ENCODE assay signal across 19 cellular contexts in genomic region chr12:21559855-21560569, GRCh38. TPM values are rescaled to one million over a fixed set of nuclear protein-coding genes. Genes with fewer than 3 reads are reported as not detected.
DNase-seq lines count a peak whose midpoint lies in the region; ATAC-seq and TF ChIP-seq lines count a peak whose summit lies in the region.
"Had no signal": no experiment of that assay in that cellular context is flagged by ENCODE, and none has a peak within 500 bp of the region (broad histone marks: within the 10 kb centered on the region; RNA-seq: fewer than 3 reads in every experiment).

No MANE protein-coding gene starts in this region.

- no peaks in the 10 kb centered on the region for H3K36me3 ChIP-seq in adipocyte (ENCODE audit: control insufficient read depth, insufficient read depth, low read length, severe bottlenecking)
- H3K36me3 ChIP-seq: heart left ventricle, neural progenitor cell had no signal

- peaks cover 16% of the 10 kb centered on the region for H3K4me1 Mint-ChIP-seq in activated naive CD8-positive, alpha-beta T cell treated with anti-CD3 and anti-CD28 coated beads, Interleukin-2, amount 50 U/mL, for 24 hours
- H3K4me1 Mint-ChIP-seq in activated naive CD8-positive, alpha-beta T cell treated with anti-CD3 and anti-CD28 coated beads for 36 hours = peaks cover 3% of the 10 kb centered on the region
- no peaks in the 10 kb centered on the region for H3K4me1 Mint-ChIP-seq in stimulated activated effector memory CD8-positive, alpha-beta T cell treated with anti-CD3 and anti-CD28 coated beads, Interleukin-12 subunit alpha, Interleukin-12 subunit beta, amount 100 ng/mL, for 72 hours
- H3K4me1 Mint-ChIP-seq: GM23338 had no signal

- no peaks in the 10 kb centered on the region for H3K9me3 ChIP-seq in adipocyte (ENCODE audit: control insufficient read depth, low read length)
- H3K9me3 ChIP-seq: heart left ventricle had no signal

- no peak for ATAC-seq in activated naive CD8-positive, alpha-beta T cell treated with anti-CD3 and anti-CD28 coated beads, Interleukin-2, amount 50 U/mL, for 24 hours
- ATAC-seq in stimulated activated effector memory CD8-positive, alpha-beta T cell treated with anti-CD3 and anti-CD28 coated beads, Interleukin-12 subunit alpha, Interleukin-12 subunit beta, amount 100 ng/mL, for 72 hours = peak; percentile 79
- ATAC-seq: GM23338 had no signal

- H3K9me3 Mint-ChIP-seq in activated naive CD8-positive, alpha-beta T cell treated with anti-CD3 and anti-CD28 coated beads, Interleukin-2, amount 50 U/mL, for 24 hours = peaks cover 4% of the 10 kb centered on the region
- H3K9me3 Mint-ChIP-seq in activated naive CD8-positive, alpha-beta T cell treated with anti-CD3 and anti-CD28 coated beads for 36 hours = no peaks in the 10 kb centered on the region
- H3K9me3 Mint-ChIP-seq in stimulated activated effector memory CD8-positive, alpha-beta T cell treated with anti-CD3 and anti-CD28 coated beads, Interleukin-12 subunit alpha, Interleukin-12 subunit beta, amount 100 ng/mL, for 72 hours = no peaks in the 10 kb centered on the region
- H3K9me3 Mint-ChIP-seq: GM23338, neural progenitor cell had no signal

- no peak for DNase-seq in activated naive CD8-positive, alpha-beta T cell treated with anti-CD3 and anti-CD28 coated beads, Interleukin-2, amount 50 U/mL, for 24 hours
- no peak for DNase-seq in activated naive CD8-positive, alpha-beta T cell treated with anti-CD3 and anti-CD28 coated beads for 36 hours
- DNase-seq in adipocyte (ENCODE audit: low read depth) (peak; percentile 53), fibroblast of villous mesenchyme (ENCODE audit: low read depth) (peak; percentile 33), NCI-H82 treated with DMSO at 0.1 percent for 48 hours (lab: John Stamatoyannopoulos, UW; ENCODE audit: unreplicated experiment) (no peak), SK-N-DZ (ENCODE audit: low spot score) (no peak), T1000 (lab: John Stamatoyannopoulos, UW) (no peak)
- no peak for DNase-seq in stimulated activated effector memory CD8-positive, alpha-beta T cell treated with anti-CD3 and anti-CD28 coated beads, Interleukin-12 subunit alpha, Interleukin-12 subunit beta, amount 100 ng/mL, for 72 hours (ENCODE audit: low spot score in 2 of 2)
- DNase-seq: activated CD4-positive, alpha-beta T cell treated with anti-CD3 and anti-CD28 coated beads, Interleukin-2, amount 50 U/mL, for 1 hour; activated naive CD4-positive, alpha-beta T cell treated with Interleukin-2 at 50 U/mL for 16 hours; DMS53; dorsolateral prefrontal cortex; heart left ventricle; NK-92 treated with Interleukin-12 subunit alpha and Interleukin-12 subunit beta, amount 100 ng/mL, for 24 hours; stimulated activated CD4-positive, alpha-beta T cell treated with anti-CD3 and anti-CD28 coated beads, Interleukin-15, amount 100 ng/mL, for 24 hours had no signal

- no peaks in the 10 kb centered on the region for H3K36me3 Mint-ChIP-seq in activated naive CD8-positive, alpha-beta T cell treated with anti-CD3 and anti-CD28 coated beads, Interleukin-2, amount 50 U/mL, for 24 hours (ENCODE audit: low read depth)
- H3K36me3 Mint-ChIP-seq in activated naive CD8-positive, alpha-beta T cell treated with anti-CD3 and anti-CD28 coated beads for 36 hours = no peaks in the 10 kb centered on the region
- no peaks in the 10 kb centered on the region for H3K36me3 Mint-ChIP-seq in stimulated activated effector memory CD8-positive, alpha-beta T cell treated with anti-CD3 and anti-CD28 coated beads, Interleukin-12 subunit alpha, Interleukin-12 subunit beta, amount 100 ng/mL, for 72 hours
- H3K36me3 Mint-ChIP-seq: neural progenitor cell had no signal

- no peak overlapping the region for H3K4me3 Mint-ChIP-seq in activated naive CD8-positive, alpha-beta T cell treated with anti-CD3 and anti-CD28 coated beads, Interleukin-2, amount 50 U/mL, for 24 hours
- no peak overlapping the region for H3K4me3 Mint-ChIP-seq in activated naive CD8-positive, alpha-beta T cell treated with anti-CD3 and anti-CD28 coated beads for 36 hours
- H3K4me3 Mint-ChIP-seq in stimulated activated effector memory CD8-positive, alpha-beta T cell treated with anti-CD3 and anti-CD28 coated beads, Interleukin-12 subunit alpha, Interleukin-12 subunit beta, amount 100 ng/mL, for 72 hours = no peak overlapping the region
- H3K4me3 Mint-ChIP-seq: GM23338, neural progenitor cell had no signal

- peak overlapping the region; percentile 29 for H3K27ac Mint-ChIP-seq in activated naive CD8-positive, alpha-beta T cell treated with anti-CD3 and anti-CD28 coated beads, Interleukin-2, amount 50 U/mL, for 24 hours
- no peak overlapping the region for H3K27ac Mint-ChIP-seq in activated naive CD8-positive, alpha-beta T cell treated with anti-CD3 and anti-CD28 coated beads for 36 hours
- H3K27ac Mint-ChIP-seq in stimulated activated effector memory CD8-positive, alpha-beta T cell treated with anti-CD3 and anti-CD28 coated beads, Interleukin-12 subunit alpha, Interleukin-12 subunit beta, amount 100 ng/mL, for 72 hours = peak overlapping the region; percentile 32
- H3K27ac Mint-ChIP-seq: GM23338, neural progenitor cell had no signal

- H3K27me3 Mint-ChIP-seq in activated naive CD8-positive, alpha-beta T cell treated with anti-CD3 and anti-CD28 coated beads, Interleukin-2, amount 50 U/mL, for 24 hours = no peaks in the 10 kb centered on the region
- no peaks in the 10 kb centered on the region for H3K27me3 Mint-ChIP-seq in activated naive CD8-positive, alpha-beta T cell treated with anti-CD3 and anti-CD28 coated beads for 36 hours

- TF ChIP-seq CTCF in fibroblast of villous mesenchyme (IDR thresholded peaks at IDR 0.05; ENCODE audit: insufficient read depth, low read depth, low read length) = no peak

- H3K4me3 ChIP-seq in adipocyte (ENCODE audit: low read length) (no peak overlapping the region), fibroblast of villous mesenchyme (ENCODE audit: low read depth, low read length) (no peak overlapping the region)
- H3K4me3 ChIP-seq: dorsolateral prefrontal cortex, GM23338, heart left ventricle, neural progenitor cell had no signal

- H3K27me3 ChIP-seq in adipocyte (replicated peaks; ENCODE audit: control insufficient read depth, insufficient read depth, low read length) = no peaks in the 10 kb centered on the region
- H3K27me3 ChIP-seq: dorsolateral prefrontal cortex, heart left ventricle, neural progenitor cell had no signal

- H3K9ac ChIP-seq in adipocyte (ENCODE audit: low read length) = no peak overlapping the region
- H3K9ac ChIP-seq: neural progenitor cell had no signal

- peaks cover 10% of the 10 kb centered on the region for H3K4me1 ChIP-seq in adipocyte (ENCODE audit: control insufficient read depth, insufficient read depth, low read length)
- H3K4me1 ChIP-seq: heart left ventricle, neural progenitor cell had no signal

RNA-seq across cellular contexts. Expression of gene SPX, which starts 33.9 kb away (rescaled TPM):
- total RNA-seq in activated naive CD8-positive, alpha-beta T cell treated with anti-CD3 and anti-CD28 coated beads for 36 hours = under 1 TPM; 0.31 to 0.42 TPM
- under 0.01 and 0.86 TPM in 2 replicates for total RNA-seq in fibroblast of villous mesenchyme
- polyA plus RNA-seq in SK-N-DZ (2014; cell fraction: cytosol; rRNA removed) = not detected in 2 replicates
- polyA plus RNA-seq in SK-N-DZ (2014; cell fraction: nucleus; rRNA removed) = 0.07 TPM in 1 of 2 replicates, not detected in the other

RNA-seq across cellular contexts. Expression of gene GYS2, which starts 44.6 kb away (rescaled TPM):
- not detected for total RNA-seq in activated naive CD8-positive, alpha-beta T cell treated with anti-CD3 and anti-CD28 coated beads for 36 hours
- not detected in 2 replicates for total RNA-seq in fibroblast of villous mesenchyme
- not detected in 2 replicates for polyA plus RNA-seq in SK-N-DZ (2014; cell fraction: cytosol; rRNA removed)
- 0.13 TPM in 1 of 2 replicates, not detected in the other for polyA plus RNA-seq in SK-N-DZ (2014; cell fraction: nucleus; rRNA removed)
- total RNA-seq: GM23338, lower leg skin, urinary bladder had no signal
- polyA plus RNA-seq: GM23338 had no signal

RNA-seq across cellular contexts. Expression of gene GOLT1B, which starts 58.4 kb away (rescaled TPM):
- total RNA-seq in activated naive CD8-positive, alpha-beta T cell treated with anti-CD3 and anti-CD28 coated beads for 36 hours = 10 to 100 TPM; 34.1 to 35.4 TPM
- 59.3 and 99.3 TPM in 2 replicates for total RNA-seq in fibroblast of villous mesenchyme
- polyA plus RNA-seq in SK-N-DZ (2014; cell fraction: cytosol; rRNA removed) = 54.1 and 56.6 TPM in 2 replicates
- 53.7 and 57.0 TPM in 2 replicates for polyA plus RNA-seq in SK-N-DZ (2014; cell fraction: nucleus; rRNA removed)

RNA-seq across cellular contexts. Expression of gene RECQL, which starts 58.6 kb away (rescaled TPM):
- 10 to 100 TPM; 83.4 to 90.7 TPM for total RNA-seq in activated naive CD8-positive, alpha-beta T cell treated with anti-CD3 and anti-CD28 coated beads for 36 hours
- 68.6 and 95.9 TPM in 2 replicates for total RNA-seq in fibroblast of villous mesenchyme
- polyA plus RNA-seq in SK-N-DZ (2014; cell fraction: cytosol; rRNA removed) = 75.7 and 82.7 TPM in 2 replicates
- polyA plus RNA-seq in SK-N-DZ (2014; cell fraction: nucleus; rRNA removed) = 51.6 and 54.3 TPM in 2 replicates

Comparison
In these comparisons a context has a peak if more than half of its experiments do, and no peak if none do; other contexts are left out.
1. DNase-seq: peak in adipocyte (single experiment) and fibroblast of villous mesenchyme (single experiment); none in activated naive CD8-positive, alpha-beta T cell treated with anti-CD3 and anti-CD28 coated beads, Interleukin-2, amount 50 U/mL, for 24 hours (single experiment), activated naive CD8-positive, alpha-beta T cell treated with anti-CD3 and anti-CD28 coated beads for 36 hours (single experiment), stimulated activated effector memory CD8-positive, alpha-beta T cell treated with anti-CD3 and anti-CD28 coated beads, Interleukin-12 subunit alpha, Interleukin-12 subunit beta, amount 100 ng/mL, for 72 hours (0 of 2), NCI-H82 treated with DMSO at 0.1 percent for 48 hours (single experiment), SK-N-DZ (single experiment) and T1000 (single experiment).